ENCODE assay signal across 19 cellular contexts in the genomic region with DNA sequence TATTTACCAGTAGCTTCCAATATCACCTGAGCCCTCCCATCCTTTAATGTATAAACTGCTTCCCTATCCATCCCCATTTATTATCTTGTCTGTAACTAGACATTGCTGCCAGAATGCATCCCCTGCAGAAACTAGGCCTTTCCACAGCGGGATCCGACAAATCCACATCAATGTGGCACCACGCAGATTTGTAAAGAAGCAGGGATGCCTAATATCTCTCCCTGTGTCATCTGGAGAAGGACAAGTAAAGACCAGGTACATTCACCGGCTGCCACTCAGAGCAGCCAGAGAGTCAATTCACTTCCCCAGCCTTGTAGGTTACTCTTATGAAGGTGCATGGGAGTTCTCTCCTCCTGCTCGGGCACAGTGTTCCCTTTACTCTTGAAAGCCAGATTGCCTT.
"Had no signal": no experiment of that assay in that cellular context is flagged by ENCODE, and none has a peak within 500 bp of the region (broad histone marks: within the 10 kb centered on the region; RNA-seq: fewer than 3 reads in every experiment).

No MANE protein-coding gene starts in this region.

- FAIRE-seq: endometrium, frontal cortex had no signal

- H3K27ac Mint-ChIP-seq: naive B cell, nephron progenitor cell had no signal

- H3K36me3 Mint-ChIP-seq: naive B cell had no signal

- H3K36me3 ChIP-seq: neutrophil, right atrium auricular region, sigmoid colon, thyroid gland had no signal

- ATAC-seq: esophagus mucosa had no signal

- H3K4me1 ChIP-seq: right atrium auricular region had no signal

- H3K4me3 Mint-ChIP-seq: naive B cell, nephron progenitor cell had no signal

- H3K27me3 ChIP-seq: heart left ventricle, right atrium auricular region, sigmoid colon, thyroid gland had no signal

- H3K4me1 Mint-ChIP-seq: naive B cell had no signal

- H3K27ac ChIP-seq: heart left ventricle, neutrophil, right atrium auricular region, sigmoid colon, skin epidermis had no signal

- H3K9me3 Mint-ChIP-seq: naive B cell, nephron progenitor cell had no signal

- H3K4me3 ChIP-seq: heart left ventricle, lung, right atrium auricular region, sigmoid colon, skin epidermis, thyroid gland had no signal

- DNase-seq: effector memory CD4-positive, alpha-beta T cell; heart left ventricle; hippocampal formation; left colon; left ventricle myocardium superior; mesenchymal stem cell; naive B cell; nephron progenitor cell; sigmoid colon; stimulated activated CD4-positive, alpha-beta T cell treated with anti-CD3 and anti-CD28 coated beads, Interleukin-12 subunit alpha, Interleukin-12 subunit beta, amount 100 ng/mL, for 4 hours; stimulated activated naive CD4-positive, alpha-beta T cell had no signal

- H3K9me3 ChIP-seq: heart left ventricle, neutrophil, right atrium auricular region, sigmoid colon, thyroid gland had no signal
